Comparison of ENCODE assay signal across 17 cellular contexts in the genomic region with DNA sequence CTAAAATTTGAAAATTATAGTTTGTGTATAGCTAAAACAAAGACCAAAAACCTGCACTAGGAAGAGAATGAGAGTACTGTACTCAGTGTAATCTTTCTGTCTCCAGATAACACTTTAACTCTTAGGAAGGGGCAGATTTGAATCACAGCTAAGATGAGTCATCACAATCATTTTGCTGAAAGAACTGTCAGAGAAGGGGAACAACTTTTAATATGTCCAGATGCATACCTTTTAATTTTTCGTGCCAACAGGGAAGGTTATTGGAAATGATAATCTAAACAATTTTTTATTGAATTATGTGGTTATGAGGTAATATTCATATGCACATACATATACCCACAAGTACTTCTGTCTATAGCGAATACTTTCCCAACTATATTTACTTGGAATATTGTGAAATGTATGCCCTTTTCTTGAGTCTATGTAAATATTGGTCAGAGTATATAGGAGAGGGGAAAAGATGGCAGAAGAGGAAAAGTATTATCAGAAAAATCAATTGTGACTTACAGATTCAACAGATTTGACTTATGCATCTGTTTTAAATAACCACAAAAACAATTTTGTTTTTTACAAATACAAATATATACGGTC. TPM values are rescaled to one million over a fixed set of nuclear protein-coding genes. Genes with fewer than 3 reads are reported as not detected.
DNase-seq lines count a peak whose midpoint lies in the region; ATAC-seq and TF ChIP-seq lines count a peak whose summit lies in the region.
"Had no signal": no experiment of that assay in that cellular context is flagged by ENCODE, and none has a peak within 500 bp of the region (broad histone marks: within the 10 kb centered on the region; RNA-seq: fewer than 3 reads in every experiment).

No MANE protein-coding gene starts in this region.

- H3K4me1 ChIP-seq in mesenchymal stem cell (ENCODE audit: control insufficient read depth, insufficient read depth, low read depth, low read length): no peaks in the 10 kb centered on the region
- H3K4me1 ChIP-seq: gastroesophageal sphincter, right atrium auricular region had no signal

- WGBS in mesenchymal stem cell: no CpG with 5 or more reads among the region's 3 CpGs

- no peak overlapping the region for H2BK12ac ChIP-seq in mesenchymal stem cell (ENCODE audit: low read length in 2 of 2)

- H3K79me1 ChIP-seq in mesenchymal stem cell (replicated peaks; ENCODE audit: low read length, poor library complexity, severe bottlenecking): no peaks in the 10 kb centered on the region

- no peak overlapping the region for H4K91ac ChIP-seq in mesenchymal stem cell (ENCODE audit: low read length)

- H2BK5ac ChIP-seq in mesenchymal stem cell (ENCODE audit: low read depth, low read length, poor library complexity, severe bottlenecking): no peak overlapping the region

- H2BK120ac ChIP-seq in mesenchymal stem cell (ENCODE audit: low read depth, low read length): no peak overlapping the region

- no peak overlapping the region for H3K4me2 ChIP-seq in mesenchymal stem cell (ENCODE audit: low read length, poor library complexity, severe bottlenecking)
- H3K4me2 ChIP-seq: KMS-11 had no signal

- POLR2A ChIA-PET in activated CD4-positive, alpha-beta memory T cell treated with anti-CD3 and anti-CD28 coated beads for 36 hours (lab: Charles Lee): no interaction called here

- H3K18ac ChIP-seq in mesenchymal stem cell (ENCODE audit: low read depth in 1 of 2, low read length in 2 of 2): no peak overlapping the region

- no peak overlapping the region for H2AFZ ChIP-seq in mesenchymal stem cell (ENCODE audit: low read depth, low read length)

- no peak overlapping the region for H3K4me3 Mint-ChIP-seq in activated CD4-positive, alpha-beta memory T cell treated with anti-CD3 and anti-CD28 coated beads for 36 hours
- H3K4me3 Mint-ChIP-seq: CD8-positive, alpha-beta T cell; HFFc6; naive thymus-derived CD8-positive, alpha-beta T cell had no signal

- H3K4ac ChIP-seq in mesenchymal stem cell (ENCODE audit: low read depth in 1 of 2, low read length in 2 of 2): no peak overlapping the region

- no peak overlapping the region for H4K8ac ChIP-seq in mesenchymal stem cell (ENCODE audit: low read length)

- in situ Hi-C loops in GM13976 (cut with MboI; ENCODE audit: low sequenced_read_pairs, unreplicated experiment): no loop called here

- H3K36me3 Mint-ChIP-seq in activated CD4-positive, alpha-beta memory T cell treated with anti-CD3 and anti-CD28 coated beads for 36 hours: no peaks in the 10 kb centered on the region
- H3K36me3 Mint-ChIP-seq: activated naive CD4-positive, alpha-beta T cell treated with anti-CD3 and anti-CD28 coated beads, Interleukin-2, amount 50 U/mL, for 72 hours; CD8-positive, alpha-beta T cell; naive thymus-derived CD8-positive, alpha-beta T cell had no signal

- CTCF ChIA-PET in activated CD4-positive, alpha-beta memory T cell treated with anti-CD3 and anti-CD28 coated beads for 36 hours (lab: Charles Lee): no interaction called here

- no peaks in the 10 kb centered on the region for H3K36me3 ChIP-seq in mesenchymal stem cell (ENCODE audit: control insufficient read depth in 1 of 2, insufficient read depth in 2 of 2, low read depth in 1 of 2, low read length in 2 of 2)
- H3K36me3 ChIP-seq: gastroesophageal sphincter, right atrium auricular region had no signal

- H3K23ac ChIP-seq in mesenchymal stem cell (ENCODE audit: low read length in 2 of 2): no peak overlapping the region

- no peak overlapping the region for H3K9ac ChIP-seq in mesenchymal stem cell (ENCODE audit: low read length)
- H3K9ac ChIP-seq: KMS-11 had no signal

- no peak overlapping the region for H3K27ac ChIP-seq in mesenchymal stem cell (ENCODE audit: low read length, poor library complexity, severe bottlenecking)
- H3K27ac ChIP-seq: coronary artery, gastroesophageal sphincter, KMS-11, right atrium auricular region had no signal

- H3K27me3 Mint-ChIP-seq in activated CD4-positive, alpha-beta memory T cell treated with anti-CD3 and anti-CD28 coated beads for 36 hours: no peaks in the 10 kb centered on the region
- H3K27me3 Mint-ChIP-seq: naive thymus-derived CD8-positive, alpha-beta T cell had no signal

- no peak overlapping the region for H2AK5ac ChIP-seq in mesenchymal stem cell (ENCODE audit: low read length, severe bottlenecking)

- peak; percentile 58 for ATAC-seq in HG02852 (IDR thresholded peaks at IDR 0.05; ENCODE audit: unreplicated experiment)
- ATAC-seq: activated naive CD4-positive, alpha-beta T cell treated with anti-CD3 and anti-CD28 coated beads, Interleukin-2, amount 50 U/mL, for 72 hours; CD8-positive, alpha-beta T cell; gastroesophageal sphincter; naive thymus-derived CD8-positive, alpha-beta T cell had no signal

- no peak for TF ChIP-seq CTCF in GM13976 (IDR thresholded peaks at IDR 0.05; ENCODE audit: borderline replicate concordance, control extremely low read depth, extremely low read depth, insufficient read depth, missing control alignments)

- H3K9me3 Mint-ChIP-seq in activated CD4-positive, alpha-beta memory T cell treated with anti-CD3 and anti-CD28 coated beads for 36 hours: no peaks in the 10 kb centered on the region
- H3K9me3 Mint-ChIP-seq: HFFc6 had no signal

- no peak overlapping the region for H3K27ac Mint-ChIP-seq in activated CD4-positive, alpha-beta memory T cell treated with anti-CD3 and anti-CD28 coated beads for 36 hours
- H3K27ac Mint-ChIP-seq: activated naive CD4-positive, alpha-beta T cell treated with anti-CD3 and anti-CD28 coated beads, Interleukin-2, amount 50 U/mL, for 72 hours; CD8-positive, alpha-beta T cell; HFFc6; naive thymus-derived CD8-positive, alpha-beta T cell had no signal

- no peak overlapping the region for H3K4me3 ChIP-seq in mesenchymal stem cell (ENCODE audit: insufficient read depth in 1 of 2, low read depth in 1 of 2, low read length in 2 of 2)
- H3K4me3 ChIP-seq: coronary artery, gastroesophageal sphincter, right atrium auricular region had no signal

- no peak overlapping the region for H3K14ac ChIP-seq in mesenchymal stem cell (ENCODE audit: low read length in 2 of 2)

- intact Hi-C loops in activated CD4-positive, alpha-beta memory T cell treated with anti-CD3 and anti-CD28 coated beads for 36 hours (cut with micrococcal nuclease): no loop called here

- no peaks in the 10 kb centered on the region for H3K4me1 Mint-ChIP-seq in activated CD4-positive, alpha-beta memory T cell treated with anti-CD3 and anti-CD28 coated beads for 36 hours (ENCODE audit: low read depth)
- H3K4me1 Mint-ChIP-seq: naive thymus-derived CD8-positive, alpha-beta T cell had no signal

- DNase-seq in GM13976 (ENCODE audit: low spot score) (peak; percentile 26), SW480 (ENCODE audit: low spot score) (peak; percentile 16), mesenchymal stem cell (peak; percentile 42), Ammon's horn (ENCODE audit: low spot score) (no peak), NCI-H1694 (lab: John Stamatoyannopoulos, UW) (no peak), NCI-H2227 treated with DMSO at 0.1 percent for 48 hours (lab: John Stamatoyannopoulos, UW) (no peak)
- DNase-seq in activated CD4-positive, alpha-beta memory T cell treated with anti-CD3 and anti-CD28 coated beads for 36 hours: no peak
- DNase-seq: CD8-positive, alpha-beta T cell; HFFc6; naive thymus-derived CD8-positive, alpha-beta T cell; NCI-H2171 treated with DMSO at 0.1 percent for 48 hours had no signal

- H3K27me3 ChIP-seq in mesenchymal stem cell (ENCODE audit: control insufficient read depth in 1 of 2, insufficient read depth in 1 of 2, low read length in 2 of 2): no peaks in the 10 kb centered on the region
- H3K27me3 ChIP-seq: gastroesophageal sphincter, right atrium auricular region had no signal

- no peaks in the 10 kb centered on the region for H3K9me3 ChIP-seq in mesenchymal stem cell (ENCODE audit: control insufficient read depth, low read length)
- H3K9me3 ChIP-seq: gastroesophageal sphincter, right atrium auricular region had no signal

- H2BK15ac ChIP-seq in mesenchymal stem cell (ENCODE audit: low read depth, poor library complexity, severe bottlenecking): no peak overlapping the region

RNA-seq across cellular contexts. Expression of gene MUC15, which starts 51.1 kb away (rescaled TPM):
- not detected for polyA plus RNA-seq in mesenchymal stem cell (2013, experiment 1 of 2)
- not detected for polyA plus RNA-seq in mesenchymal stem cell (2013, experiment 2 of 2)
- total RNA-seq in activated CD4-positive, alpha-beta memory T cell treated with anti-CD3 and anti-CD28 coated beads for 36 hours: not detected
- total RNA-seq: activated naive CD4-positive, alpha-beta T cell treated with anti-CD3 and anti-CD28 coated beads, Interleukin-2, amount 50 U/mL, for 72 hours; CD8-positive, alpha-beta T cell; HFFc6; naive thymus-derived CD8-positive, alpha-beta T cell; right atrium auricular region had no signal
- polyA plus RNA-seq: naive thymus-derived CD8-positive, alpha-beta T cell had no signal

Comparison
In these comparisons a context has a peak if more than half of its experiments do, and no peak if none do; other contexts are left out.
1. DNase-seq: peak in GM13976 (single experiment), SW480 (single experiment) and mesenchymal stem cell (single experiment); none in Ammon's horn (single experiment), activated CD4-positive, alpha-beta memory T cell treated with anti-CD3 and anti-CD28 coated beads for 36 hours (single experiment), NCI-H1694 (single experiment) and NCI-H2227 treated with DMSO at 0.1 percent for 48 hours (single experiment).